Comparison of ENCODE assay signal across 1 cellular context in the genomic region with DNA sequence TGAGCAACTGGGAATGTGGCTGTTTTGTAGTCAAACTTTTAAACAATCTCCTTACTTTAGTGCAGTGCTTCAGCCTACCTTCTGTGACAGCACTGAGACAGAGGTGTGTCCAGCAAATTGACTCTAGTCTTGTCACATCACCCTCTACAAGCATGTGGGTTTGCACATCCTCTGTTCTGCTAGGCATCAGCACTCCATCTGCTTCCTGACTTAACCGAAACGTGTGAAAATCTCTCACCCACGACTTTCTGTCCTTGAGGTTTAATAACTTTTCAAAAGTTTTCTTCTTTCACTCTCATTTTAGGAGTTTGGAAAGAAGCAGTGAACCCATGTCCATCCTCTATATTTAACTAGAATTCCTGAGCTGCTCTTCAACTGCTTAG.
TF ChIP-seq lines count a peak whose summit lies in the region.

No MANE protein-coding gene starts in this region.

TF ChIP-seq in K562, 482 proteins besides CTCF, POLR2A, EP300 and RAD21 (continued from another document):
- TF ChIP-seq, protein P1, sequence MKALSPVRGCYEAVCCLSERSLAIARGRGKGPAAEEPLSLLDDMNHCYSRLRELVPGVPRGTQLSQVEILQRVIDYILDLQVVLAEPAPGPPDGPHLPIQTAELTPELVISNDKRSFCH (CRISPR knock-in tag; IDR thresholded peaks at IDR 0.05) = no peak
- TF ChIP-seq, protein P1 (tag; IDR thresholded peaks at IDR 0.05) = no peak
- TF ChIP-seq ETS2 (tag; IDR thresholded peaks at IDR 0.05; ENCODE audit: borderline replicate concordance, poor library complexity, severe bottlenecking) (no peak), ZFP36 (IDR thresholded peaks at IDR 0.05; ENCODE audit: low read depth, low read length, partially characterized antibody) (no peak), MIER1 (IDR thresholded peaks at IDR 0.05; ENCODE audit: low read depth) (no peak), MLX (CRISPR knock-in tag; conservative IDR thresholded peaks at IDR 0.05) (no peak), NKRF (IDR thresholded peaks at IDR 0.05; ENCODE audit: borderline replicate concordance) (no peak), ZBTB17 (CRISPR knock-in tag; IDR thresholded peaks at IDR 0.05) (no peak), ESRRA (IDR thresholded peaks at IDR 0.05; ENCODE audit: borderline replicate concordance, low read depth) (no peak), MCM3 (IDR thresholded peaks at IDR 0.05) (no peak), MTF1 (CRISPR knock-in tag; IDR thresholded peaks at IDR 0.05; ENCODE audit: borderline replicate concordance) (no peak), JUNB (CRISPR knock-in tag; conservative IDR thresholded peaks at IDR 0.05) (no peak)
- TF ChIP-seq, protein P2, sequence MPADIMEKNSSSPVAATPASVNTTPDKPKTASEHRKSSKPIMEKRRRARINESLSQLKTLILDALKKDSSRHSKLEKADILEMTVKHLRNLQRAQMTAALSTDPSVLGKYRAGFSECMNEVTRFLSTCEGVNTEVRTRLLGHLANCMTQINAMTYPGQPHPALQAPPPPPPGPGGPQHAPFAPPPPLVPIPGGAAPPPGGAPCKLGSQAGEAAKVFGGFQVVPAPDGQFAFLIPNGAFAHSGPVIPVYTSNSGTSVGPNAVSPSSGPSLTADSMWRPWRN (IDR thresholded peaks at IDR 0.05; ENCODE audit: low read depth) = no peak
- TF ChIP-seq, protein P3, sequence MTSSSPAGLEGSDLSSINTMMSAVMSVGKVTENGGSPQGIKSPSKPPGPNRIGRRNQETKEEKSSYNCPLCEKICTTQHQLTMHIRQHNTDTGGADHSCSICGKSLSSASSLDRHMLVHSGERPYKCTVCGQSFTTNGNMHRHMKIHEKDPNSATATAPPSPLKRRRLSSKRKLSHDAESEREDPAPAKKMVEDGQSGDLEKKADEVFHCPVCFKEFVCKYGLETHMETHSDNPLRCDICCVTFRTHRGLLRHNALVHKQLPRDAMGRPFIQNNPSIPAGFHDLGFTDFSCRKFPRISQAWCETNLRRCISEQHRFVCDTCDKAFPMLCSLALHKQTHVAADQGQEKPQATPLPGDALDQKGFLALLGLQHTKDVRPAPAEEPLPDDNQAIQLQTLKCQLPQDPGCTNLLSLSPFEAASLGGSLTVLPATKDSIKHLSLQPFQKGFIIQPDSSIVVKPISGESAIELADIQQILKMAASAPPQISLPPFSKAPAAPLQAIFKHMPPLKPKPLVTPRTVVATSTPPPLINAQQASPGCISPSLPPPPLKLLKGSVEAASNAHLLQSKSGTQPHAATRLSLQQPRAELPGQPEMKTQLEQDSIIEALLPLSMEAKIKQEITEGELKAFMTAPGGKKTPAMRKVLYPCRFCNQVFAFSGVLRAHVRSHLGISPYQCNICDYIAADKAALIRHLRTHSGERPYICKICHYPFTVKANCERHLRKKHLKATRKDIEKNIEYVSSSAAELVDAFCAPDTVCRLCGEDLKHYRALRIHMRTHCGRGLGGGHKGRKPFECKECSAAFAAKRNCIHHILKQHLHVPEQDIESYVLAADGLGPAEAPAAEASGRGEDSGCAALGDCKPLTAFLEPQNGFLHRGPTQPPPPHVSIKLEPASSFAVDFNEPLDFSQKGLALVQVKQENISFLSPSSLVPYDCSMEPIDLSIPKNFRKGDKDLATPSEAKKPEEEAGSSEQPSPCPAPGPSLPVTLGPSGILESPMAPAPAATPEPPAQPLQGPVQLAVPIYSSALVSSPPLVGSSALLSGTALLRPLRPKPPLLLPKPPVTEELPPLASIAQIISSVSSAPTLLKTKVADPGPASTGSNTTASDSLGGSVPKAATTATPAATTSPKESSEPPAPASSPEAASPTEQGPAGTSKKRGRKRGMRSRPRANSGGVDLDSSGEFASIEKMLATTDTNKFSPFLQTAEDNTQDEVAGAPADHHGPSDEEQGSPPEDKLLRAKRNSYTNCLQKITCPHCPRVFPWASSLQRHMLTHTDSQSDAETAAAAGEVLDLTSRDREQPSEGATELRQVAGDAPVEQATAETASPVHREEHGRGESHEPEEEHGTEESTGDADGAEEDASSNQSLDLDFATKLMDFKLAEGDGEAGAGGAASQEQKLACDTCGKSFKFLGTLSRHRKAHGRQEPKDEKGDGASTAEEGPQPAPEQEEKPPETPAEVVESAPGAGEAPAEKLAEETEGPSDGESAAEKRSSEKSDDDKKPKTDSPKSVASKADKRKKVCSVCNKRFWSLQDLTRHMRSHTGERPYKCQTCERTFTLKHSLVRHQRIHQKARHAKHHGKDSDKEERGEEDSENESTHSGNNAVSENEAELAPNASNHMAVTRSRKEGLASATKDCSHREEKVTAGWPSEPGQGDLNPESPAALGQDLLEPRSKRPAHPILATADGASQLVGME (CRISPR knock-in tag; IDR thresholded peaks at IDR 0.05) = no peak
- TF ChIP-seq, protein P4, sequence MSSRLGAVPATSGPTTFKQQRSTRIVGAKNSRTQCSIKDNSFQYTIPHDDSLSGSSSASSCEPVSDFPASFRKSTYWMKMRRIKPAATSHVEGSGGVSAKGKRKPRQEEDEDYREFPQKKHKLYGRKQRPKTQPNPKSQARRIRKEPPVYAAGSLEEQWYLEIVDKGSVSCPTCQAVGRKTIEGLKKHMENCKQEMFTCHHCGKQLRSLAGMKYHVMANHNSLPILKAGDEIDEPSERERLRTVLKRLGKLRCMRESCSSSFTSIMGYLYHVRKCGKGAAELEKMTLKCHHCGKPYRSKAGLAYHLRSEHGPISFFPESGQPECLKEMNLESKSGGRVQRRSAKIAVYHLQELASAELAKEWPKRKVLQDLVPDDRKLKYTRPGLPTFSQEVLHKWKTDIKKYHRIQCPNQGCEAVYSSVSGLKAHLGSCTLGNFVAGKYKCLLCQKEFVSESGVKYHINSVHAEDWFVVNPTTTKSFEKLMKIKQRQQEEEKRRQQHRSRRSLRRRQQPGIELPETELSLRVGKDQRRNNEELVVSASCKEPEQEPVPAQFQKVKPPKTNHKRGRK (tag; IDR thresholded peaks at IDR 0.05) = no peak
